Comparison of ENCODE assay signal across 8 cellular contexts in the genomic region with DNA sequence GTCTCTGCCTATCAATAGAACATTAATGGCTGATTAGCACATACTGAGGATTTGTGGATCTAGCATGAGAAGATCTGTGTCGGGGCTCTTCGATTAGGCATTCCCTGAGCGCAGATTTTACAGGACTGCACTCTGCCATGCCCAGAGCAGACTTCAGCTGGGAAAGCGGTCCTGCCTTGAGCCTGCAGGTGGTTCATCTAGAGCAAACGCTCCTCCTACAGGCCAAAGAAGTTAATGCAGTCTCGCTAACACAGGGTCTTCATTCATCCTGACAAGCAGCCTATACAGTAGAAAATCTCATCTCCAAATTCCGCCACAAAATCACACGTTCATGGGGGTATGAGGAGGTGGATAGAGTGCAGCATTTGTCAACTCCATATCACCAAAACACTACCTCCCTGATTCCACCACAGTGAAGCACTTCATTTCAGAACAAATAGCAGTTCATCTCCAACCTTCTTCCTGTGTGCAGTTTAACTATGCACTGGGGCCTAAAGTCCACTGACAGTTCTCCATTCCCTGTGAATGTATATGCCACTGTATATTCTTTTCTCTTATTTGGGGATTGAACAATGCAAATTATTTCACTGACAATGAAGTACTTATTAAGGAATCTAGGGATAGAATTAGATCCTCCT.
DNase-seq lines count a peak whose midpoint lies in the region; ATAC-seq and TF ChIP-seq lines count a peak whose summit lies in the region.

No MANE protein-coding gene starts in this region.

- TF ChIP-seq EP300 in Ishikawa (IDR thresholded peaks at IDR 0.05; ENCODE audit: borderline replicate concordance), result no peak

- ATAC-seq in left colon, result peak; percentile 92

- no peaks in the 10 kb centered on the region for H3K9me3 ChIP-seq in OCI-LY7 (ENCODE audit: low read length)

- H3K4me2 ChIP-seq in OCI-LY7 (ENCODE audit: low read length), result no peak overlapping the region

- POLR2A ChIA-PET in OCI-LY7 (lab: Charles Lee), result no interaction called here

- no peak overlapping the region for H3K4me3 ChIP-seq in OCI-LY7 (ENCODE audit: low read depth, low read length, poor library complexity, severe bottlenecking)

- TF ChIP-seq CTCF in OCI-LY7 (conservative IDR thresholded peaks at IDR 0.05; ENCODE audit: low read length), result peak; percentile 80

- peak; percentile 25 to 42 for DNase-seq in activated T-cell treated with anti-CD3 and anti-CD28 coated beads, Interleukin-2, amount 50 U/mL, for 48 hours
- no peak for DNase-seq in activated T-cell treated with anti-CD3 and anti-CD28 coated beads, Interleukin-2, amount 50 U/mL, for 1 hour
- DNase-seq in H4 (ENCODE audit: low spot score), result peak; percentile 85
- DNase-seq in OCI-LY7 (ENCODE audit: low spot score), result peak; percentile 46
- peak; percentile 61 for DNase-seq in cerebellar cortex (ENCODE audit: low spot score)
- DNase-seq in left colon, result peak; percentile 33 to 62
- peak; percentile 94 for DNase-seq in superior temporal gyrus (ENCODE audit: extremely low spot score)

- H2AFZ ChIP-seq in OCI-LY7 (ENCODE audit: low read length), result no peak overlapping the region

- no peaks in the 10 kb centered on the region for H3K4me1 ChIP-seq in OCI-LY7 (ENCODE audit: insufficient read depth, low read length, poor library complexity, severe bottlenecking)

- no peak overlapping the region for H3K27ac ChIP-seq in OCI-LY7 (ENCODE audit: low read depth, low read length, poor library complexity, severe bottlenecking)

- CTCF ChIA-PET in OCI-LY7 (lab: Charles Lee; ENCODE audit: unreplicated experiment), result no interaction called here

- no peaks in the 10 kb centered on the region for H3K9me2 ChIP-seq in OCI-LY7 (ENCODE audit: insufficient read depth, low read length)

- H3K36me3 ChIP-seq in OCI-LY7 (ENCODE audit: insufficient read depth, low read length), result no peaks in the 10 kb centered on the region

- H3K79me2 ChIP-seq in OCI-LY7 (ENCODE audit: insufficient read depth, low read depth, low read length), result no peaks in the 10 kb centered on the region

- peak; percentile 95 for TF ChIP-seq RAD21 in Ishikawa (IDR thresholded peaks at IDR 0.05; ENCODE audit: low read depth)

- BruUV-seq in OCI-LY7 (replicated peaks; lab: Mats Ljungman, UMichigan), result no TSS peak

- intact Hi-C loops in OCI-LY7 (cut with micrococcal nuclease; ENCODE audit: unreplicated experiment) (loop anchor here (2.0 kb wide), 1 partner anchor 1858 kb away; no protein-coding TSS in a partner anchor), left colon (cut with DNase I, micrococcal nuclease) (no loop called here)

- no peaks in the 10 kb centered on the region for H4K20me1 ChIP-seq in OCI-LY7 (ENCODE audit: insufficient read depth, low read length)

TF ChIP-seq in Ishikawa, 13 proteins besides CTCF, POLR2A, EP300 and RAD21:
- TF ChIP-seq USF1 (IDR thresholded peaks at IDR 0.05), result no peak
- no peak for TF ChIP-seq TCF12 (IDR thresholded peaks at IDR 0.05; ENCODE audit: low read depth)
- TF ChIP-seq CREB1 (IDR thresholded peaks at IDR 0.05; ENCODE audit: low read depth), result no peak
- no peak for TF ChIP-seq YY1 (IDR thresholded peaks at IDR 0.05; ENCODE audit: low read depth)
- no peak for TF ChIP-seq MAX (IDR thresholded peaks at IDR 0.05)
- TF ChIP-seq EGR1 (IDR thresholded peaks at IDR 0.05), result no peak
- no peak for TF ChIP-seq FOXM1 (IDR thresholded peaks at IDR 0.05; ENCODE audit: borderline replicate concordance, low read depth)
- TF ChIP-seq ZBTB7A (IDR thresholded peaks at IDR 0.05; ENCODE audit: low read depth), result no peak
- TF ChIP-seq TAF1 (IDR thresholded peaks at IDR 0.05; ENCODE audit: low read depth), result no peak
- no peak for TF ChIP-seq NFIC (IDR thresholded peaks at IDR 0.05)
- no peak for TF ChIP-seq CEBPB (IDR thresholded peaks at IDR 0.05)
- TF ChIP-seq REST (IDR thresholded peaks at IDR 0.05; ENCODE audit: low read depth), result no peak
- TF ChIP-seq TEAD4 (IDR thresholded peaks at IDR 0.05), result no peak
